Comparison of ENCODE assay signal across 6 cellular contexts in the genomic region with DNA sequence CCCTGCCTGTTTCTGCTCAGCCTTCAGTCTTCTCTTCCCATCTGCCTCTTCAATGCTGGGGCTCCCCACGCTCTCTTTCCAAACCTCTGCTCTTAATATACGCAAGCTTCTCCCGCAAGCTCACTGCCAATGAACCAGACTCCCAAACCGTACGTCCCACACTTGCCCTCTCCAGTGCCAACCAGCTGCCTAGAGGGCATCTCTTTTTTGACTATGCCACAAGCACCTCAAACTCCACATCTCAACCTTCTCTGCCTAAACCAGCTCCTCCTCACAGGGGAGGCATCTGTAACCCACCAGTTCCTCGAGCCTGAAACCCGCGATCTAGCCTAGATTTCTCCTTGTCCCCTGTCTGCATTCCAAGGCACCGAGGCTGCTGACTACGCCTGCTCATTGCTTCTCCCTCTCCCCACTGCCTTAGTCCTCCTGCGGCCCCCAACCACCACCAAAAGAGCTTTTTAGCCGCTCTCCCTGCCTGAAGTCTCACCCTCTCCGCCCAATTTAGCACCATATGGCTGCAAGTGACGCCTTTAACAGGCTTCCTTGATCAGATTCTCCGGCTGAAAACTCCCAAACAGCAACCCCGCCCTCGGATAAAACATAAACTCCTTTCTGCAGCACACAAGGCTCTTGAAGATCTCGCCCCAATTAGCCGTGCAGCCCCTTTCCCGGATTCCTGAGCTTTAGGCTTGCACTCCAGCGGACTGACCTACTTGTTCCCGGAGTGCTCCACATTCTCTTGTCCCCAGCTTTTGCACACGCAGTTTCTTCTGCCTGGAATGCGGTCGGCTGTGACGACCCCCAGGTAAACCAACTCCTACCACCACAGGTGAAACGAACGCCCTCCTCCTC. TPM values are rescaled to one million over a fixed set of nuclear protein-coding genes. Genes with fewer than 3 reads are reported as not detected.
DNase-seq lines count a peak whose midpoint lies in the region; ATAC-seq, FAIRE-seq and TF ChIP-seq lines count a peak whose summit lies in the region.

No MANE protein-coding gene starts in this region.

- H3K4me3 ChIP-seq in AG09309 (ENCODE audit: control insufficient read depth, low read depth, low read length) (peak overlapping the region; percentile 65), epithelial cell of proximal tubule (ENCODE audit: low read depth, low read length) (peak overlapping the region; percentile 71), small intestine (ENCODE audit: low read depth in 1 of 2, low read length in 2 of 2) (peak overlapping the region; percentile 88)

- no peak for DNase-seq in AG09309 (ENCODE audit: low read depth)
- DNase-seq in NCI-H2227 treated with DMSO at 0.1 percent for 48 hours (lab: John Stamatoyannopoulos, UW): peak; percentile 34
- no peak for DNase-seq in epithelial cell of proximal tubule (ENCODE audit: low read depth)
- DNase-seq in small intestine: peak; percentile 26
- no peak for DNase-seq in H4 (ENCODE audit: low spot score)

- H3K36me3 ChIP-seq in small intestine (ENCODE audit: control insufficient read depth in 2 of 2, insufficient read depth in 2 of 2, low read length in 2 of 2): no peaks in the 10 kb centered on the region

- no peak for ATAC-seq in GM18870 (IDR thresholded peaks at IDR 0.05; ENCODE audit: unreplicated experiment)

- 20 to 30% (median 20%) methylated on average over 28 of the region's 28 CpGs for WGBS in small intestine, 3 donors

- H3K27ac ChIP-seq in small intestine (ENCODE audit: low read depth in 1 of 2, low read length in 1 of 2): no peak overlapping the region

- no peaks in the 10 kb centered on the region for H3K27me3 ChIP-seq in small intestine (ENCODE audit: control insufficient read depth in 2 of 2, insufficient read depth in 2 of 2, low read length in 2 of 2)

- FAIRE-seq in small intestine (lab: Jason Lieb, UNC): no peak

- no peak for TF ChIP-seq CTCF in AG09309 (IDR thresholded peaks at IDR 0.05; ENCODE audit: control insufficient read depth, insufficient read depth, low read depth, low read length, missing control alignments)
- no peak for TF ChIP-seq CTCF in epithelial cell of proximal tubule (conservative IDR thresholded peaks at IDR 0.05; ENCODE audit: low read depth, low read length)

- H3K4me1 ChIP-seq in small intestine (ENCODE audit: control insufficient read depth in 2 of 2, insufficient read depth in 1 of 2, low read depth in 1 of 2, low read length in 1 of 2): peaks cover 3 to 16% of the 10 kb centered on the region in 2 donors

- no peaks in the 10 kb centered on the region for H3K9me3 ChIP-seq in small intestine (ENCODE audit: control insufficient read depth, low read depth)

RNA-seq across cellular contexts. Expression of a gene that starts 1.5 kb away (rescaled TPM):
- 30.8 and 39.3 TPM in 2 replicates for total RNA-seq in epithelial cell of proximal tubule
- polyA plus RNA-seq in small intestine: 10 to 100 TPM in 1 of 3 donors, 1 to 10 TPM in 2; 9.2 to 12.5 (median 9.7) TPM
- total RNA-seq in H4 (2014; rRNA removed; shearing (Covaris generic)): 25.0 and 28.8 TPM in 2 replicates

RNA-seq across cellular contexts. Expression of a gene that starts 48.3 kb away (rescaled TPM):
- 39.7 and 41.6 TPM in 2 replicates for total RNA-seq in epithelial cell of proximal tubule
- polyA plus RNA-seq in small intestine: 10 to 100 TPM in 1 of 3 donors, 1 to 10 TPM in 2; 2.4 to 21.0 (median 2.9) TPM
- total RNA-seq in H4 (2014; rRNA removed; shearing (Covaris generic)): 22.1 and 28.0 TPM in 2 replicates

RNA-seq across cellular contexts. Expression of a gene that starts 48.7 kb away (rescaled TPM):
- 90.1 and 125 TPM in 2 replicates for total RNA-seq in epithelial cell of proximal tubule
- 10 to 100 TPM in 1 of 3 donors, 1 to 10 TPM in 2; 4.6 to 14.9 (median 6.7) TPM for polyA plus RNA-seq in small intestine
- 103 and 112 TPM in 2 replicates for total RNA-seq in H4 (2014; rRNA removed; shearing (Covaris generic))

RNA-seq across cellular contexts. Expression of a gene that starts 55.8 kb away (rescaled TPM):
- total RNA-seq in epithelial cell of proximal tubule: 6.9 and 9.9 TPM in 2 replicates
- 10 to 100 TPM; 15.7 to 18.1 (median 16.5) TPM for polyA plus RNA-seq in small intestine
- 12.9 and 14.8 TPM in 2 replicates for total RNA-seq in H4 (2014; rRNA removed; shearing (Covaris generic))

Comparison
In these comparisons a context has a peak if more than half of its experiments do, and no peak if none do; other contexts are left out.
1. DNase-seq: peak in NCI-H2227 treated with DMSO at 0.1 percent for 48 hours (single experiment) and small intestine (single experiment); none in AG09309 (single experiment), epithelial cell of proximal tubule (single experiment) and H4 (single experiment).
2. Peak in every context shown above with its lines, with median percentiles within 50 percentile points of each other: H3K4me3 ChIP-seq.